16 cellular contexts compared by ENCODE assay signal in genomic region chr4:38387819-38388218, GRCh38.
A peak's percentile ranks its signal among the peaks of the same experiment; 100 is the strongest.
DNase-seq lines count a peak whose midpoint lies in the region; ATAC-seq and TF ChIP-seq lines count a peak whose summit lies in the region.
"Had no signal": no experiment of that assay in that cellular context is flagged by ENCODE, and none has a peak within 500 bp of the region (broad histone marks: within the 10 kb centered on the region; RNA-seq: fewer than 3 reads in every experiment).

No MANE protein-coding gene starts in this region.

- H3K27ac ChIP-seq in esophagus (ENCODE audit: low read depth in 2 of 2, low read length in 1 of 2): peak overlapping the region; percentile 30 to 47
- peak overlapping the region in 3 of 5 donors; percentile 59 to 73 (median 59) for H3K27ac ChIP-seq in stomach
- H3K27ac ChIP-seq in substantia nigra (ENCODE audit: low read depth, low read length, poor library complexity, severe bottlenecking): no peak overlapping the region
- H3K27ac ChIP-seq: HL-60 had no signal

- 88 to 90% methylated on average over 5 of the region's 5 CpGs for WGBS in esophagus, 2 donors
- WGBS in stomach, 5 donors: 79 to 90% (median 85%) methylated on average over 5 of the region's 5 CpGs

- DNase-seq in HK-2 (ENCODE audit: unreplicated experiment) (peak; percentile 32), kidney tubule cell (ENCODE audit: low spot score) (peak; percentile 74), stomach (no peak), substantia nigra (lab: John Stamatoyannopoulos, UW) (no peak)
- DNase-seq: ACHN; CD4-positive, alpha-beta T cell; GDM1; KG1; NCI-H1048; NCI-H2227 treated with DMSO at 0.1 percent for 48 hours; NCI-H524 treated with DMSO at 0.1 percent for 48 hours had no signal

- TF ChIP-seq EP300 in stomach (IDR thresholded peaks at IDR 0.05): no peak

- no peak for ATAC-seq in HG03135 (IDR thresholded peaks at IDR 0.05; ENCODE audit: unreplicated experiment)
- ATAC-seq in HG03457 (IDR thresholded peaks at IDR 0.05; ENCODE audit: unreplicated experiment): no peak

- H3K4me1 ChIP-seq in esophagus (ENCODE audit: control insufficient read depth in 2 of 2, insufficient read depth in 2 of 2, low read length in 1 of 2): peaks cover 2 to 7% of the 10 kb centered on the region in 2 donors
- H3K4me1 ChIP-seq in stomach: peaks cover 21 to 52% (median 39%) of the 10 kb centered on the region in 4 donors
- H3K4me1 ChIP-seq: HAP-1 had no signal

- H3K27me3 ChIP-seq in esophagus (ENCODE audit: control insufficient read depth in 1 of 2, insufficient read depth in 2 of 2, low read length in 2 of 2): no peaks in the 10 kb centered on the region
- H3K27me3 ChIP-seq in stomach: no peaks in the 10 kb centered on the region

- H3K36me3 ChIP-seq in esophagus (ENCODE audit: control insufficient read depth in 2 of 2, insufficient read depth in 2 of 2, low read length in 1 of 2): no peaks in the 10 kb centered on the region
- H3K36me3 ChIP-seq in stomach: no peaks in the 10 kb centered on the region
- H3K36me3 ChIP-seq: HAP-1 had no signal

- H3K4me3 ChIP-seq in esophagus (ENCODE audit: low read depth in 1 of 2, low read length in 2 of 2) (no peak overlapping the region), stomach (no peak overlapping the region)
- H3K4me3 ChIP-seq: HAP-1 had no signal

- intact Hi-C loops in stomach (cut with DNase I; ENCODE audit: low total_unique reads): no loop called here

- TF ChIP-seq POLR2A in stomach (IDR thresholded peaks at IDR 0.05): no peak

- peaks cover 0 to 5% of the 10 kb centered on the region in 2 donors for H3K9me3 ChIP-seq in esophagus (ENCODE audit: control insufficient read depth in 2 of 2, insufficient read depth in 1 of 2, low read depth in 1 of 2, low read length in 1 of 2)
- peaks cover 0 to 19% (median 10%) of the 10 kb centered on the region in 4 donors for H3K9me3 ChIP-seq in stomach
- H3K9me3 ChIP-seq: HAP-1 had no signal

- TF ChIP-seq CTCF in stomach (IDR thresholded peaks at IDR 0.05): no peak

Comparison
In these comparisons a context has a peak if more than half of its experiments do, and no peak if none do; other contexts are left out.
1. DNase-seq: peak in HK-2 (single experiment) and kidney tubule cell (single experiment); none in stomach (single experiment) and substantia nigra (0 of 49).